ENCODE assay signal across 9 cellular contexts in genomic region chr7:30470163-30470770, GRCh38. TPM values are rescaled to one million over a fixed set of nuclear protein-coding genes. Genes with fewer than 3 reads are reported as not detected.
DNase-seq lines count a peak whose midpoint lies in the region; ATAC-seq, FAIRE-seq and TF ChIP-seq lines count a peak whose summit lies in the region.
"Had no signal": no experiment of that assay in that cellular context is flagged by ENCODE, and none has a peak within 500 bp of the region (broad histone marks: within the 10 kb centered on the region; RNA-seq: fewer than 3 reads in every experiment).

No MANE protein-coding gene starts in this region.

- H2BK15ac ChIP-seq in neuronal stem cell (ENCODE audit: low read length) = no peak overlapping the region

- H3K27ac Mint-ChIP-seq in T-helper 17 cell = peak overlapping the region; percentile 53

- H3K9me3 ChIP-seq in T-helper 17 cell (ENCODE audit: control insufficient read depth, low read length, poor library complexity, severe bottlenecking) = no peaks in the 10 kb centered on the region
- no peaks in the 10 kb centered on the region for H3K9me3 ChIP-seq in esophagus squamous epithelium
- no peaks in the 10 kb centered on the region for H3K9me3 ChIP-seq in neuronal stem cell (replicated peaks in 1 of 2; ENCODE audit: control insufficient read depth in 2 of 2, insufficient read depth in 1 of 2, low read depth in 1 of 2, low read length in 2 of 2)
- no peaks in the 10 kb centered on the region for H3K9me3 ChIP-seq in small intestine (ENCODE audit: control insufficient read depth, low read depth)

- H3K27ac ChIP-seq in esophagus squamous epithelium (peak overlapping the region; percentile 63 to 85 (median 81)), neuronal stem cell (replicated peaks; ENCODE audit: low read length) (no peak overlapping the region), small intestine (ENCODE audit: low read depth in 1 of 2, low read length in 1 of 2) (peak overlapping the region in 1 of 2 donors; percentile 82)

- ATAC-seq in T-helper 17 cell (no peak), HG02678 (IDR thresholded peaks at IDR 0.05; ENCODE audit: unreplicated experiment) (no peak)

- no peaks in the 10 kb centered on the region for H3K79me1 ChIP-seq in neuronal stem cell (ENCODE audit: low read depth, low read length)

- H3K4ac ChIP-seq in neuronal stem cell (ENCODE audit: low read length) = no peak overlapping the region

- H2BK12ac ChIP-seq in neuronal stem cell (ENCODE audit: low read length) = no peak overlapping the region

- peaks cover 2% of the 10 kb centered on the region for H3K36me3 Mint-ChIP-seq in T-helper 17 cell (ENCODE audit: low read depth)

- no peak for TF ChIP-seq POLR2A in esophagus squamous epithelium (IDR thresholded peaks at IDR 0.05)

- H3K27me3 ChIP-seq in esophagus squamous epithelium (no peaks in the 10 kb centered on the region), neuronal stem cell (ENCODE audit: control insufficient read depth in 3 of 3, insufficient read depth in 3 of 3, low read depth in 1 of 3, low read length in 3 of 3) (no peaks in the 10 kb centered on the region), small intestine (ENCODE audit: control insufficient read depth in 2 of 2, insufficient read depth in 2 of 2, low read length in 2 of 2) (no peaks in the 10 kb centered on the region)

- intact Hi-C loops in esophagus squamous epithelium (cut with DNase I) = no loop called here

- no peak for FAIRE-seq in frontal cortex (lab: Jason Lieb, UNC)
- FAIRE-seq in small intestine (lab: Jason Lieb, UNC) = no peak

- H3K36me3 ChIP-seq in esophagus squamous epithelium = peaks cover 0 to 5% (median 0%) of the 10 kb centered on the region in 3 donors
- no peaks in the 10 kb centered on the region for H3K36me3 ChIP-seq in neuronal stem cell (replicated peaks in 1 of 2; ENCODE audit: control insufficient read depth in 2 of 2, insufficient read depth in 2 of 2, low read length in 2 of 2)
- H3K36me3 ChIP-seq in small intestine (ENCODE audit: control insufficient read depth in 2 of 2, insufficient read depth in 2 of 2, low read length in 2 of 2) = no peaks in the 10 kb centered on the region

- peak overlapping the region; percentile 43 for H3K4me3 Mint-ChIP-seq in T-helper 17 cell

- H3K4me3 ChIP-seq in esophagus squamous epithelium (peak overlapping the region in 1 of 4 donors; percentile 27), neuronal stem cell (ENCODE audit: low read length in 2 of 2) (no peak overlapping the region), small intestine (ENCODE audit: low read depth in 1 of 2, low read length in 2 of 2) (no peak overlapping the region)

- no peak overlapping the region for H2AK5ac ChIP-seq in neuronal stem cell (ENCODE audit: low read depth, low read length)

- H2BK120ac ChIP-seq in neuronal stem cell (ENCODE audit: low read depth, low read length) = no peak overlapping the region

- H2BK5ac ChIP-seq in neuronal stem cell (ENCODE audit: low read length) = no peak overlapping the region

- H2AFZ ChIP-seq in neuronal stem cell (ENCODE audit: low read length) = no peak overlapping the region

- WGBS in esophagus squamous epithelium, 2 donors = 66 to 71% methylated on average over 14 of the region's 14 CpGs
- WGBS in neuronal stem cell (ENCODE audit: extremely low coverage in 2 of 2, insufficient read length in 2 of 2, insufficient replicate concordance in 1 of 2), 2 donors = no CpG with 5 or more reads among the region's 14 CpGs
- 59 to 90% (median 78%) methylated on average over 14 of the region's 14 CpGs for WGBS in small intestine, 3 donors

- H4K91ac ChIP-seq in neuronal stem cell (ENCODE audit: low read depth, low read length, poor library complexity) = no peak overlapping the region

- peak overlapping the region; percentile 23 for H3K18ac ChIP-seq in neuronal stem cell (ENCODE audit: low read length)

- no peak overlapping the region for H3K23ac ChIP-seq in neuronal stem cell (ENCODE audit: low read depth, low read length, poor library complexity)

- DNase-seq in COLO668 (lab: John Stamatoyannopoulos, UW; ENCODE audit: unreplicated experiment) (peak; percentile 50), T-helper 17 cell (no peak), esophagus squamous epithelium (lab: John Stamatoyannopoulos, UW) (no peak), neuronal stem cell (ENCODE audit: low spot score) (no peak), T-helper 1 cell (no peak), frontal cortex (ENCODE audit: low spot score in 2 of 2) (no peak), small intestine (no peak)
- DNase-seq: KG1 had no signal

- H3K4me2 ChIP-seq in neuronal stem cell (ENCODE audit: insufficient read depth, low read length, poor library complexity, severe bottlenecking) = no peak overlapping the region

- no peak overlapping the region for H4K8ac ChIP-seq in neuronal stem cell (ENCODE audit: low read depth, low read length)

- H3K9ac ChIP-seq in neuronal stem cell (ENCODE audit: low read depth, low read length, poor library complexity) = no peak overlapping the region

- H3K4me1 ChIP-seq in esophagus squamous epithelium (peaks cover 30 to 98% (median 62%) of the 10 kb centered on the region in 3 donors), neuronal stem cell (ENCODE audit: control insufficient read depth in 2 of 2, insufficient read depth in 1 of 2, low read depth in 1 of 2, low read length in 2 of 2) (peaks cover 20 to 24% of the 10 kb centered on the region in 2 donors), small intestine (ENCODE audit: control insufficient read depth in 2 of 2, insufficient read depth in 1 of 2, low read depth in 1 of 2, low read length in 1 of 2) (peaks cover 0 to 15% of the 10 kb centered on the region in 2 donors)

- no peak overlapping the region for H3K14ac ChIP-seq in neuronal stem cell (ENCODE audit: low read length)

- H3K27me3 Mint-ChIP-seq in T-helper 17 cell = no peaks in the 10 kb centered on the region

- peaks cover 63% of the 10 kb centered on the region for H3K4me1 Mint-ChIP-seq in T-helper 17 cell

- TF ChIP-seq CTCF in esophagus squamous epithelium (IDR thresholded peaks at IDR 0.05) = no peak

RNA-seq across cellular contexts. Expression of gene NOD1, which starts 8.3 kb away (rescaled TPM):
- total RNA-seq in T-helper 17 cell = 10 to 100 TPM; 15.7 to 18.9 TPM
- 10 to 100 TPM in 1 of 4 donors, 1 to 10 TPM in 3; 4.2 to 13.0 (median 6.2) TPM for total RNA-seq in esophagus squamous epithelium
- 6.4 TPM for polyA plus RNA-seq in neuronal stem cell (2013, experiment 1 of 2)
- 6.4 TPM for polyA plus RNA-seq in neuronal stem cell (2013, experiment 2 of 2)
- total RNA-seq in frontal cortex = 0.82 TPM
- 1 to 10 TPM; 3.4 to 8.9 (median 3.8) TPM for polyA plus RNA-seq in small intestine

RNA-seq across cellular contexts. Expression of gene GGCT, which starts 34.4 kb away (rescaled TPM):
- 1 to 10 TPM; 8.4 to 9.6 TPM for total RNA-seq in T-helper 17 cell
- 10 to 100 TPM; 42.3 to 74.9 (median 63.9) TPM for total RNA-seq in esophagus squamous epithelium
- polyA plus RNA-seq in neuronal stem cell (2013, experiment 1 of 2) = 84.3 TPM
- polyA plus RNA-seq in neuronal stem cell (2013, experiment 2 of 2) = 85.9 TPM
- total RNA-seq in frontal cortex = 23.2 TPM
- 100 to 1,000 TPM in 1 of 3 donors, 10 to 100 TPM in 2; 57.3 to 105 (median 73.4) TPM for polyA plus RNA-seq in small intestine
